ENCODE assay signal across 19 cellular contexts in genomic region chr6:133971861-133972260, GRCh38. TPM values are rescaled to one million over a fixed set of nuclear protein-coding genes. Genes with fewer than 3 reads are reported as not detected.
DNase-seq lines count a peak whose midpoint lies in the region; ATAC-seq and TF ChIP-seq lines count a peak whose summit lies in the region.
"Had no signal": no experiment of that assay in that cellular context is flagged by ENCODE, and none has a peak within 500 bp of the region (broad histone marks: within the 10 kb centered on the region; RNA-seq: fewer than 3 reads in every experiment).

No MANE protein-coding gene starts in this region.

- no peaks in the 10 kb centered on the region for H3K27me3 Mint-ChIP-seq in activated naive CD4-positive, alpha-beta T cell treated with anti-CD3 and anti-CD28 coated beads, Interleukin-2, amount 50 U/mL, for 24 hours
- no peaks in the 10 kb centered on the region for H3K27me3 Mint-ChIP-seq in neural progenitor cell (ENCODE audit: insufficient read depth, low read depth)
- H3K27me3 Mint-ChIP-seq: B cell had no signal

- peak overlapping the region; percentile 18 for H3K27ac Mint-ChIP-seq in activated naive CD4-positive, alpha-beta T cell treated with anti-CD3 and anti-CD28 coated beads, Interleukin-2, amount 50 U/mL, for 24 hours
- H3K27ac Mint-ChIP-seq in neural progenitor cell = no peak overlapping the region
- H3K27ac Mint-ChIP-seq: B cell had no signal

- no peak for TF ChIP-seq CTCF in VCaP (conservative IDR thresholded peaks at IDR 0.05)
- no peak for TF ChIP-seq CTCF in neural progenitor cell (IDR thresholded peaks at IDR 0.05)
- no peak for TF ChIP-seq CTCF in mucosa of descending colon (IDR thresholded peaks at IDR 0.05)

- H3K27ac ChIP-seq in VCaP (peak overlapping the region; percentile 65), neural progenitor cell (peak overlapping the region; percentile 59)
- H3K27ac ChIP-seq: KMS-11 had no signal

- no peaks in the 10 kb centered on the region for H3K27me3 ChIP-seq in neural progenitor cell

- H3K79me2 ChIP-seq in neural progenitor cell (ENCODE audit: low read depth) = peaks cover 99% of the 10 kb centered on the region

- H3K4me1 ChIP-seq in neural progenitor cell (peaks cover 8% of the 10 kb centered on the region), mucosa of descending colon (ENCODE audit: low read depth) (peaks cover 3% of the 10 kb centered on the region)

- H3K4me3 ChIP-seq in neural progenitor cell = no peak overlapping the region
- H3K4me3 ChIP-seq in mucosa of descending colon = no peak overlapping the region

- H3K36me3 ChIP-seq in neural progenitor cell (no peaks in the 10 kb centered on the region), mucosa of descending colon (ENCODE audit: low read depth) (no peaks in the 10 kb centered on the region)

- no peak overlapping the region for H3K4me3 Mint-ChIP-seq in activated naive CD4-positive, alpha-beta T cell treated with anti-CD3 and anti-CD28 coated beads, Interleukin-2, amount 50 U/mL, for 24 hours
- H3K4me3 Mint-ChIP-seq in neural progenitor cell = no peak overlapping the region
- H3K4me3 Mint-ChIP-seq: B cell had no signal

- no peak for DNase-seq in activated naive CD4-positive, alpha-beta T cell (lab: John Stamatoyannopoulos, UW)
- DNase-seq in neural progenitor cell (ENCODE audit: low spot score) (no peak), middle frontal gyrus (ENCODE audit: extremely low spot score, low spot score) (no peak), posterior vena cava (ENCODE audit: low spot score) (no peak), mucosa of descending colon (no peak)
- DNase-seq: COR-L47, DMS153, GF-D8, GOT3, NCI-H1417, NCI-H187 treated with DMSO at 0.1 percent for 48 hours, NCI-H2227 treated with DMSO at 0.1 percent for 48 hours, NCI-H510A treated with DMSO at 0.1 percent for 48 hours, NCI-H774, SHP77 had no signal

- peaks cover 65% of the 10 kb centered on the region for H3K4me1 Mint-ChIP-seq in activated naive CD4-positive, alpha-beta T cell treated with anti-CD3 and anti-CD28 coated beads, Interleukin-2, amount 50 U/mL, for 24 hours
- peaks cover 13% of the 10 kb centered on the region for H3K4me1 Mint-ChIP-seq in neural progenitor cell

- intact Hi-C loops in posterior vena cava (cut with DNase I) = no loop called here
- intact Hi-C loops in mucosa of descending colon (cut with DNase I, micrococcal nuclease) = loop anchor here (2.0 to 10.0 kb wide), 2 partner anchors 93 kb away; no protein-coding TSS in a partner anchor

- no peak for ATAC-seq in mucosa of descending colon

- H3K4me2 ChIP-seq in neural progenitor cell = no peak overlapping the region
- H3K4me2 ChIP-seq: KMS-11 had no signal

- peaks cover 9% of the 10 kb centered on the region for H3F3A ChIP-seq in neural progenitor cell (ENCODE audit: low read depth)

- no peaks in the 10 kb centered on the region for H3K9me3 Mint-ChIP-seq in activated naive CD4-positive, alpha-beta T cell treated with anti-CD3 and anti-CD28 coated beads, Interleukin-2, amount 50 U/mL, for 24 hours
- no peaks in the 10 kb centered on the region for H3K9me3 Mint-ChIP-seq in neural progenitor cell

- peaks cover 4% of the 10 kb centered on the region for H4K20me1 ChIP-seq in neural progenitor cell (ENCODE audit: low read depth)

- no peaks in the 10 kb centered on the region for H3K9me3 ChIP-seq in neural progenitor cell (ENCODE audit: low read depth)
- H3K9me3 ChIP-seq in mucosa of descending colon = no peaks in the 10 kb centered on the region

- H3K36me3 Mint-ChIP-seq in activated naive CD4-positive, alpha-beta T cell treated with anti-CD3 and anti-CD28 coated beads, Interleukin-2, amount 50 U/mL, for 24 hours = peaks cover 3% of the 10 kb centered on the region
- no peaks in the 10 kb centered on the region for H3K36me3 Mint-ChIP-seq in neural progenitor cell

- no peak overlapping the region for H3K9ac ChIP-seq in neural progenitor cell
- H3K9ac ChIP-seq: KMS-11 had no signal

- H2AFZ ChIP-seq in neural progenitor cell (replicated peaks) = no peak overlapping the region

RNA-seq across cellular contexts. Expression of gene TBPL1, which starts 18.8 kb away (rescaled TPM):
- 85.8 and 125 TPM in 2 replicates for total RNA-seq in neural progenitor cell (ENCODE audit: low replicate concordance)
- total RNA-seq in posterior vena cava = 10 to 100 TPM; 16.3 to 19.6 TPM
- 10 to 100 TPM; 16.6 to 25.4 (median 23.3) TPM for total RNA-seq in mucosa of descending colon

Comparison
In these comparisons a context has a peak if more than half of its experiments do, and no peak if none do; other contexts are left out.
1. intact Hi-C loops: an anchor here in mucosa of descending colon (2.0 to 10.0 kb wide); none called in posterior vena cava.